Comparison of ENCODE assay signal across 1 cellular context in genomic region chr2:241263061-241263460, GRCh38.
TF ChIP-seq lines count a peak whose summit lies in the region.

No MANE protein-coding gene starts in this region.

TF ChIP-seq in IMR-90, 13 proteins besides CTCF, POLR2A, EP300 and RAD21 (continued from another document):
- TF ChIP-seq FOS (IDR thresholded peaks at IDR 0.05; ENCODE audit: low read depth, low read length) (no peak), CEBPB (IDR thresholded peaks at IDR 0.05; ENCODE audit: low read depth, low read length) (no peak)
TF ChIP-seq in IMR-90: peak in this region for 0.
